Comparison of ENCODE assay signal across 8 cellular contexts in genomic region chr4:80072607-80073361, GRCh38. TPM values are rescaled to one million over a fixed set of nuclear protein-coding genes. Genes with fewer than 3 reads are reported as not detected.
DNase-seq lines count a peak whose midpoint lies in the region; ATAC-seq and TF ChIP-seq lines count a peak whose summit lies in the region.

TSS of gene ANTXR2 (minus strand) at chr4:80073229. CDS start at chr4:80072560, 669 bp downstream.

- TF ChIP-seq POLR2A in GM18951 (IDR thresholded peaks at IDR 0.05; ENCODE audit: extremely low read depth, insufficient read depth, insufficient read length) = peak; percentile 57

- ATAC-seq in HG03175 (IDR thresholded peaks at IDR 0.05; ENCODE audit: unreplicated experiment) = peak; percentile 71

- in situ Hi-C loops in GM18951 (cut with MboI; ENCODE audit: low sequenced_read_pairs, unreplicated experiment) = no loop called here
- in situ Hi-C loops in endometrial microvascular endothelial cells (cut with HindIII; ENCODE audit: inconsistent ontology term, low pct_unique_long_range_greater_than_20kb, low sequenced_read_pairs) = no loop called here

- DNase-seq in Ammon's horn (ENCODE audit: low spot score) = peak; percentile 75
- DNase-seq in NCI-H82 (lab: John Stamatoyannopoulos, UW) = peak; percentile 82
- DNase-seq in activated CD8-positive, alpha-beta memory T cell treated with anti-CD3 and anti-CD28 coated beads for 48 hours (ENCODE audit: low read depth in 2 of 3, low spot score in 2 of 3) = peak in 2 of 3 experiments; percentile 25 to 43
- peak; percentile 96 for DNase-seq in mesenteric fat pad (ENCODE audit: low spot score)
- peak; percentile 40 to 45 for DNase-seq in stimulated activated CD8-positive, alpha-beta memory T cell treated with anti-CD3 and anti-CD28 coated beads, Interleukin-2, amount 100 ng/mL, for 1 hour (ENCODE audit: low read depth in 2 of 2)

RNA-seq across cellular contexts. Expression of gene ANTXR2, which starts in this region (rescaled TPM):
- total RNA-seq in endometrial microvascular endothelial cells (ENCODE audit: inconsistent ontology term) (28.5 TPM), mesenteric fat pad (197 TPM)

Comparison
In these comparisons a context has a peak if more than half of its experiments do, and no peak if none do; other contexts are left out.
1. Peak in every context shown above with its lines: DNase-seq and ATAC-seq.
2. DNase-seq: peak in every context shown above with its lines; median percentile 96 in mesenteric fat pad; 82 in NCI-H82; 75 in Ammon's horn; 42 in stimulated activated CD8-positive, alpha-beta memory T cell treated with anti-CD3 and anti-CD28 coated beads, Interleukin-2, amount 100 ng/mL, for 1 hour; 34 in activated CD8-positive, alpha-beta memory T cell treated with anti-CD3 and anti-CD28 coated beads for 48 hours.